In the genomic region with DNA sequence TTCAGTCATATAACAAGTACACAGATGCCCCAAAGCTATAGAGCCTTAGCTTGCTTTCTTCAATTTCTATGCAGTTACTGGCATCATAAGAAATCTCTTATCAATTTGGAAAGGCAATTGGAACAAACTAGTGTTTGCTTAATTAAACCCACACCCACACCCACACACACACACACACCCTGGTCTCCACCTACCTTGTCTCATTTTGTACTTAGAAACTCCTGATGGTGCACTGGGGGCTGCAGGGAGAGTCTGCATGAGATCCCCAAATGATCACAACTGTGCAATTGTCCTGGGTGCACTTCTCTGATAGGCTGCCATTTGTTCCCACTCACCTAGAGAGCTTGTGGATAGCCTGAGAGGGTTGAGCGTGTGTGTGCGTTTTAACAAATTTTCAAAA, we compare ENCODE assay signal across 30 cellular contexts. TPM values are rescaled to one million over a fixed set of nuclear protein-coding genes. Genes with fewer than 3 reads are reported as not detected.
"Had no signal": no experiment of that assay in that cellular context is flagged by ENCODE, and none has a peak within 500 bp of the region (broad histone marks: within the 10 kb centered on the region; RNA-seq: fewer than 3 reads in every experiment).

No MANE protein-coding gene starts in this region.

- H3K4me3 ChIP-seq: esophagus squamous epithelium, heart right ventricle, pancreas, prostate gland, skin epidermis, thyroid gland had no signal

- H3K36me3 ChIP-seq: esophagus squamous epithelium, heart right ventricle, pancreas, prostate gland, thyroid gland had no signal

- H3K36me3 Mint-ChIP-seq: mesothelial cell of epicardium; naive thymus-derived CD4-positive, alpha-beta T cell had no signal

- H3K4me1 ChIP-seq: esophagus squamous epithelium, heart right ventricle, pancreas, prostate gland had no signal

- H3K4me3 Mint-ChIP-seq: activated CD4-positive, alpha-beta T cell treated with anti-CD3 and anti-CD28 coated beads for 36 hours; mesothelial cell of epicardium; naive thymus-derived CD4-positive, alpha-beta T cell had no signal

- H3K4me1 Mint-ChIP-seq: mesothelial cell of epicardium; naive thymus-derived CD4-positive, alpha-beta T cell had no signal

- DNase-seq: activated CD4-positive, alpha-beta T cell treated with anti-CD3 and anti-CD28 coated beads for 36 hours; activated CD4-positive, alpha-beta T cell treated with anti-CD3 and anti-CD28 coated beads, Interleukin-2, amount 50 U/mL, for 48 hours; activated CD4-positive, CD25-positive, alpha-beta regulatory T cell; activated CD8-positive, alpha-beta memory T cell treated with anti-CD3 and anti-CD28 coated beads for 24 hours; activated gamma-delta T cell treated with Interleukin-2 at 50 U/mL for 16 hours; activated naive CD4-positive, alpha-beta T cell treated with anti-CD3 and anti-CD28 coated beads, Interleukin-2, amount 50 U/mL, for 16 hours; activated T-cell treated with anti-CD3 and anti-CD28 coated beads, Interleukin-2, amount 50 U/mL, for 1 hour; anterior cingulate cortex; dermis blood vessel endothelial cell; effector CD4-positive, alpha-beta T cell; esophagus squamous epithelium; foreskin melanocyte; heart right ventricle; naive thymus-derived CD4-positive, alpha-beta T cell; nucleus accumbens; pancreas; retina; stimulated activated CD4-positive, alpha-beta T cell treated with anti-CD3 and anti-CD28 coated beads, Interleukin-12 subunit alpha, Interleukin-12 subunit beta, amount 100 ng/mL, for 4 hours; stimulated activated CD4-positive, alpha-beta T cell treated with anti-CD3 and anti-CD28 coated beads, Interleukin-4, amount 100 ng/mL, for 1 hour; stimulated activated naive CD8-positive, alpha-beta T cell treated with anti-CD3 and anti-CD28 coated beads, Interleukin-15, Interleukin-2, amounts not matched to agents 100 U/mL and 50 U/mL, for 24 hours had no signal

- H3K27ac Mint-ChIP-seq: activated CD4-positive, alpha-beta T cell treated with anti-CD3 and anti-CD28 coated beads for 36 hours; mesothelial cell of epicardium; naive thymus-derived CD4-positive, alpha-beta T cell had no signal

- ATAC-seq: heart right ventricle; left lobe of liver; naive thymus-derived CD4-positive, alpha-beta T cell; sciatic nerve had no signal

- H3K9me3 Mint-ChIP-seq: mesothelial cell of epicardium; naive thymus-derived CD4-positive, alpha-beta T cell had no signal

- H3K9me3 ChIP-seq: esophagus squamous epithelium, heart right ventricle, pancreas, prostate gland, thyroid gland had no signal

RNA-seq across cellular contexts. Expression of gene PTCSC3, which starts 40.5 kb away (rescaled TPM):
- total RNA-seq: activated CD4-positive, alpha-beta T cell treated with anti-CD3 and anti-CD28 coated beads for 36 hours; dermis blood vessel endothelial cell; esophagus squamous epithelium; glomerular endothelial cell; heart right ventricle; kidney epithelial cell; left lobe of liver; mesothelial cell of epicardium; naive thymus-derived CD4-positive, alpha-beta T cell; pancreas; prostate gland; sciatic nerve; T-helper 1 cell treated with Interleukin-12 subunit alpha and Interleukin-12 subunit beta and Interleukin-4 antibody, amounts not matched to agents 30 ng/mL and 1 ng/mL, for 36 hours; urinary bladder had no signal
